ENCODE assay signal across 14 cellular contexts in genomic region chr22:24494535-24495364, GRCh38. TPM values are rescaled to one million over a fixed set of nuclear protein-coding genes. Genes with fewer than 3 reads are reported as not detected.
DNase-seq lines count a peak whose midpoint lies in the region; ATAC-seq, FAIRE-seq and TF ChIP-seq lines count a peak whose summit lies in the region.
"Had no signal": no experiment of that assay in that cellular context is flagged by ENCODE, and none has a peak within 500 bp of the region (broad histone marks: within the 10 kb centered on the region; RNA-seq: fewer than 3 reads in every experiment).

Gene UPB1 (plus strand): TSS chr22:24495332. CDS start chr22:24495404, 72 bp downstream.

- no peak for TF ChIP-seq CTCF in right atrium auricular region (IDR thresholded peaks at IDR 0.05)
- no peak for TF ChIP-seq CTCF in neural progenitor cell (IDR thresholded peaks at IDR 0.05)

- H4K20me1 ChIP-seq in neural progenitor cell (ENCODE audit: low read depth): no peaks in the 10 kb centered on the region

- peaks cover 5% of the 10 kb centered on the region for H3F3A ChIP-seq in neural progenitor cell (ENCODE audit: low read depth)

- peak within 1 kb of the TSS; percentile 78 for H3K4me2 ChIP-seq in neural progenitor cell
- H3K4me2 ChIP-seq: A549 had no signal

- peaks cover 30% of the 10 kb centered on the region for H3K27me3 Mint-ChIP-seq in neural progenitor cell (ENCODE audit: insufficient read depth, low read depth)

- no peaks in the 10 kb centered on the region for H3K36me3 Mint-ChIP-seq in neural progenitor cell

- H3K4me1 ChIP-seq in right atrium auricular region: peaks cover 0 to 20% of the 10 kb centered on the region in 2 donors
- H3K4me1 ChIP-seq in neural progenitor cell: peaks cover 11% of the 10 kb centered on the region
- H3K4me1 ChIP-seq: A549 had no signal

- intact Hi-C loops in Right ventricle myocardium superior (cut with DNase I): no loop called here
- intact Hi-C loops in left ventricle myocardium superior (cut with micrococcal nuclease): no loop called here

- H3K36me3 ChIP-seq in right atrium auricular region (no peaks in the 10 kb centered on the region), neural progenitor cell (no peaks in the 10 kb centered on the region)

- peaks cover 3% of the 10 kb centered on the region for H3K9me3 Mint-ChIP-seq in neural progenitor cell

- H3K4me3 ChIP-seq in right atrium auricular region: peak within 1 kb of the TSS in 1 of 2 donors; percentile 39
- H3K4me3 ChIP-seq in neural progenitor cell: peak within 1 kb of the TSS; percentile 41
- H3K4me3 ChIP-seq: A549 had no signal

- peak; percentile 77 for FAIRE-seq in urothelium cell line (lab: Jason Lieb, UNC)
- FAIRE-seq: A549, colon had no signal

- H3K79me2 ChIP-seq in neural progenitor cell (ENCODE audit: low read depth): no peaks in the 10 kb centered on the region

- H3K9ac ChIP-seq in neural progenitor cell: no peak within 1 kb of the TSS

- H3K9me3 ChIP-seq in right atrium auricular region: no peaks in the 10 kb centered on the region
- no peaks in the 10 kb centered on the region for H3K9me3 ChIP-seq in neural progenitor cell (ENCODE audit: low read depth)
- H3K9me3 ChIP-seq: A549 had no signal

- H2AFZ ChIP-seq in neural progenitor cell (replicated peaks): peak within 1 kb of the TSS; percentile 70

- H3K27ac ChIP-seq in right atrium auricular region (no peak within 1 kb of the TSS), neural progenitor cell (no peak within 1 kb of the TSS)
- H3K27ac ChIP-seq: A549 had no signal

- peak; percentile 54 for ATAC-seq in Right ventricle myocardium superior (ENCODE audit: poor library complexity)
- peak; percentile 43 for ATAC-seq in left ventricle myocardium superior
- ATAC-seq in HG03565 (IDR thresholded peaks at IDR 0.05; ENCODE audit: unreplicated experiment): no peak
- ATAC-seq in HG03432 (IDR thresholded peaks at IDR 0.05; ENCODE audit: unreplicated experiment): no peak
- ATAC-seq: A549 had no signal

- peaks cover 25% of the 10 kb centered on the region for H3K4me1 Mint-ChIP-seq in neural progenitor cell

- no peak within 1 kb of the TSS for H3K27ac Mint-ChIP-seq in neural progenitor cell

- DNase-seq in Right ventricle myocardium superior (no peak), right atrium auricular region (ENCODE audit: low spot score) (no peak), left ventricle myocardium superior (peak; percentile 37), neural progenitor cell (ENCODE audit: low spot score) (peak; percentile 42), urothelium cell line (ENCODE audit: low spot score) (no peak), A172 (ENCODE audit: low spot score) (no peak)
- DNase-seq: activated CD4-positive, alpha-beta T cell treated with anti-CD3 and anti-CD28 coated beads for 4 hours; NCI-H1417; stimulated activated CD4-positive, alpha-beta T cell treated with anti-CD3 and anti-CD28 coated beads, Interleukin-15, amount 100 ng/mL, for 24 hours had no signal

- peak within 1 kb of the TSS; percentile 43 for H3K4me3 Mint-ChIP-seq in neural progenitor cell

- H3K27me3 ChIP-seq in right atrium auricular region (no peaks in the 10 kb centered on the region), neural progenitor cell (peaks cover 88% of the 10 kb centered on the region)

RNA-seq across cellular contexts. Expression of gene UPB1, which starts in this region (rescaled TPM):
- 1.7 TPM for total RNA-seq in Right ventricle myocardium superior
- 1 to 10 TPM; 1.7 to 2.4 TPM for total RNA-seq in right atrium auricular region
- 0.97 TPM for total RNA-seq in left ventricle myocardium superior
- 0.12 and 0.17 TPM in 2 replicates for total RNA-seq in neural progenitor cell (ENCODE audit: low replicate concordance)
- total RNA-seq in A172 (2014; rRNA removed; shearing (Covaris generic)): not detected in 2 replicates
- total RNA-seq: myocyte had no signal

Comparison
In these comparisons a context has a peak if more than half of its experiments do, and no peak if none do; other contexts are left out.
1. Peak in DNase-seq and ATAC-seq in left ventricle myocardium superior; RNA of the gene not detected or under 1 TPM.
2. Peak in DNase-seq, H3K4me3 ChIP-seq and H3K4me2 ChIP-seq in neural progenitor cell; RNA of the gene not detected or under 1 TPM.